ENCODE assay signal across 8 cellular contexts in the genomic region with DNA sequence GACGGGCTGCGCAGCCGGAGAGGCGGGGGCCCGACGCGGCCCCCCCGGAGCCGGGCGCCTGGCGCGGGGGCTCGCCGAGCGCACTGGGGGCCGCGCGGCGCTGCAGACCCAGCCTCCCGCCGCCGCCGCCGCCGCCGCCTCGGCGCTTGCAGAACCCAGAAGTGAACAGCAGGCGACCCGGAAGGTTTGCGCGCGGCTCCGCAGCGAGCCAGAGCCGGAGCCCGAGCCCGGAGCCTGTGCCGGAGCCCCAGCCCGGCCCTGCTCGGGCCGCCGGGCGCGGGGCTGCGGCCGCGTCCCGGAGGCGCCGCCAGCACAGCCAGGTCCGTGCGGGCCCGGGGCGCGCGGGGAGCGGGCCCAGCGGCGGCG. TPM values are rescaled to one million over a fixed set of nuclear protein-coding genes. Genes with fewer than 3 reads are reported as not detected.
DNase-seq lines count a peak whose midpoint lies in the region; ATAC-seq and TF ChIP-seq lines count a peak whose summit lies in the region.

A gene with protein sequence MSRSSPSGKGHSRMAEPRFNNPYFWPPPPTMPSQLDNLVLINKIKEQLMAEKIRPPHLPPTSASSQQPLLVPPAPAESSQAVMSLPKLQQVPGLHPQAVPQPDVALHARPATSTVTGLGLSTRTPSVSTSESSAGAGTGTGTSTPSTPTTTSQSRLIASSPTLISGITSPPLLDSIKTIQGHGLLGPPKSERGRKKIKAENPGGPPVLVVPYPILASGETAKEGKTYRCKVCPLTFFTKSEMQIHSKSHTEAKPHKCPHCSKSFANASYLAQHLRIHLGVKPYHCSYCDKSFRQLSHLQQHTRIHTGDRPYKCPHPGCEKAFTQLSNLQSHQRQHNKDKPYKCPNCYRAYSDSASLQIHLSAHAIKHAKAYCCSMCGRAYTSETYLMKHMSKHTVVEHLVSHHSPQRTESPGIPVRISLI (plus strand): TSS at position 158 of the 366 bp plus-strand sequence. CDS start 14,083 bp downstream, outside the sequence.

- POLR2A ChIA-PET in PC-9 (lab: Charles Lee; ENCODE audit: unreplicated experiment): no interaction called here

- peak within 1 kb of the TSS; percentile 73 for H3K4me2 ChIP-seq in PC-9

- no TSS peak for BruUV-seq in PC-9 (replicated peaks; lab: Mats Ljungman, UMichigan)

- H3K9me3 ChIP-seq in PC-9 (ENCODE audit: insufficient read depth, low read depth) (no peaks in the 10 kb centered on the region), esophagus squamous epithelium (no peaks in the 10 kb centered on the region), muscle layer of duodenum (ENCODE audit: control insufficient read depth in 1 of 2, low read length in 2 of 2) (no peaks in the 10 kb centered on the region)

- H3K27ac ChIP-seq in PC-9 (peak within 1 kb of the TSS; percentile 62), esophagus squamous epithelium (peak within 1 kb of the TSS; percentile 90 to 99 (median 94)), muscle layer of duodenum (ENCODE audit: low read length) (peak within 1 kb of the TSS; percentile 78)

- H4K20me1 ChIP-seq in PC-9 (ENCODE audit: insufficient read depth): no peaks in the 10 kb centered on the region

- peaks cover 38% of the 10 kb centered on the region for H3K79me2 ChIP-seq in PC-9 (ENCODE audit: low read depth)

- ATAC-seq in HG03066 (IDR thresholded peaks at IDR 0.05; ENCODE audit: low read depth, unreplicated experiment): peak; percentile 56

- WGBS in esophagus squamous epithelium, 2 donors: no CpG with 5 or more reads among the region's 61 CpGs

- no peaks in the 10 kb centered on the region for H3K9me2 ChIP-seq in PC-9 (ENCODE audit: insufficient read depth)

- H2AFZ ChIP-seq in PC-9: peak within 1 kb of the TSS; percentile 87

- no peak for TF ChIP-seq POLR2A in esophagus squamous epithelium (IDR thresholded peaks at IDR 0.05)

- H3K4me1 ChIP-seq in PC-9 (replicated peaks; ENCODE audit: insufficient read depth) (peaks cover 22% of the 10 kb centered on the region), esophagus squamous epithelium (peaks cover 22 to 55% (median 26%) of the 10 kb centered on the region in 3 donors), muscle layer of duodenum (ENCODE audit: control insufficient read depth in 1 of 2, insufficient read depth in 2 of 2, low read length in 2 of 2) (peaks cover 12 to 35% of the 10 kb centered on the region in 2 donors)

- H3K27me3 ChIP-seq in PC-9 (ENCODE audit: insufficient read depth, low read depth) (no peaks in the 10 kb centered on the region), esophagus squamous epithelium (no peaks in the 10 kb centered on the region), muscle layer of duodenum (ENCODE audit: low read depth, low read length) (no peaks in the 10 kb centered on the region)

- H3F3A ChIP-seq in PC-9 (ENCODE audit: insufficient read depth, low read depth): peaks cover 9% of the 10 kb centered on the region; the same call in 1 of the 2 replicates

- TF ChIP-seq CTCF in GM12873 (IDR thresholded peaks at IDR 0.05; ENCODE audit: insufficient read depth, low read depth, low read length, missing control alignments) (peak; percentile 15), PC-9 (conservative IDR thresholded peaks at IDR 0.05) (no peak), esophagus squamous epithelium (IDR thresholded peaks at IDR 0.05) (peak in 1 of 6 experiments; percentile 48)

- DNase-seq in PC-9 (peak; percentile 44 to 47), activated T-helper 1 cell treated with Interleukin-2 at 50 U/mL for 16 hours (ENCODE audit: low read depth) (peak; percentile 49), esophagus squamous epithelium (lab: John Stamatoyannopoulos, UW) (no peak), medulla oblongata (ENCODE audit: extremely low spot score) (no peak)
- DNase-seq in stimulated activated CD8-positive, alpha-beta memory T cell treated with anti-CD3 and anti-CD28 coated beads, Interleukin-7, amount 100 ng/mL, for 24 hours (ENCODE audit: low read depth): peak; percentile 21

- CTCF ChIA-PET in PC-9 (lab: Charles Lee): no interaction called here

- H3K4me3 ChIP-seq in PC-9 (peak within 1 kb of the TSS; percentile 67), esophagus squamous epithelium (peak within 1 kb of the TSS; percentile 55 to 86 (median 66)), muscle layer of duodenum (ENCODE audit: low read depth in 1 of 2, low read length in 2 of 2) (peak within 1 kb of the TSS; percentile 76 to 87)

- intact Hi-C loops in PC-9 (cut with micrococcal nuclease; ENCODE audit: unreplicated experiment): no loop called here
- intact Hi-C loops in esophagus squamous epithelium (cut with DNase I): no loop called here

- no peaks in the 10 kb centered on the region for H3K36me3 ChIP-seq in PC-9 (ENCODE audit: low read depth)
- H3K36me3 ChIP-seq in esophagus squamous epithelium: no peaks in the 10 kb centered on the region
- no peaks in the 10 kb centered on the region for H3K36me3 ChIP-seq in muscle layer of duodenum (ENCODE audit: control insufficient read depth in 1 of 2, insufficient read depth in 2 of 2, low read length in 2 of 2)

RNA-seq across cellular contexts. Expression of the gene that starts here (rescaled TPM):
- 32.3 and 33.1 TPM in 2 replicates for total RNA-seq in PC-9 (2021)
- 10 to 100 TPM in 3 of 4 donors, 1 to 10 TPM in 1; 3.6 to 18.9 (median 13.7) TPM for total RNA-seq in esophagus squamous epithelium

Comparison
In these comparisons a context has a peak if more than half of its experiments do, and no peak if none do; other contexts are left out.
1. DNase-seq: peak in PC-9 (2 of 2), activated T-helper 1 cell treated with Interleukin-2 at 50 U/mL for 16 hours (single experiment) and stimulated activated CD8-positive, alpha-beta memory T cell treated with anti-CD3 and anti-CD28 coated beads, Interleukin-7, amount 100 ng/mL, for 24 hours (single experiment); none in esophagus squamous epithelium (single experiment) and medulla oblongata (single experiment).
2. Peak in every context shown above with its lines, with median percentiles within 50 percentile points of each other: H3K27ac ChIP-seq and H3K4me3 ChIP-seq.